21 cellular contexts compared by ENCODE assay signal in the genomic region with DNA sequence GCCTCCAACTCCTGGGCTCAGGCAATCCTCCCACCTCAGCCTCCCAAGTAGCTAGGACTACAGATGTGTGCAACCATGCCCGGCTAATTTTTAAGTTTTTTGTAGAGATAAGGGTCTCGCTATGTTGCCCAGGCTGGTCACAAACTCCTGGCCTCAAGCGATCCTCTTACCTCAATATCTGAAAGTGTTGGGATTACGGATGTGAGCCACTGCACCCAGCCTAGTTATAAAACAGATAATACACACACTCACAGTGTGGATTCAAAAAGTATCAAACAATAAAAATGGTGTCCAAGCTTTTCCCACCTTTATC.
"Had no signal": no experiment of that assay in that cellular context is flagged by ENCODE, and none has a peak within 500 bp of the region (broad histone marks: within the 10 kb centered on the region; RNA-seq: fewer than 3 reads in every experiment).

No MANE protein-coding gene starts in this region.

- H3K4me3 ChIP-seq: MG63, SJSA1, SK-N-MC had no signal

- FAIRE-seq: RCC 7860 had no signal

- H3K27me3 ChIP-seq: MG63, SJSA1 had no signal

- H3K36me3 ChIP-seq: MG63, SJSA1 had no signal

- DNase-seq: Karpas-422, KG1, MG63, NCI-H1092 treated with DMSO at 0.1 percent for 48 hours, NCI-H1436, NCI-H187, NCI-H2029, NCI-H2081 treated with DMSO at 0.1 percent for 48 hours, NCI-H2171, NCI-H226, NCI-H446, NCI-H510A, NCI-H524 treated with DMSO at 0.1 percent for 48 hours, NCI-H69, NCI-H774, Right ventricle myocardium superior, RPMI8226, SIG-M5 had no signal

- H3K9me3 ChIP-seq: MG63, SJSA1 had no signal

- H3K27ac ChIP-seq: SJSA1, SK-N-MC had no signal
